Comparison of ENCODE assay signal across 18 cellular contexts in the genomic region with DNA sequence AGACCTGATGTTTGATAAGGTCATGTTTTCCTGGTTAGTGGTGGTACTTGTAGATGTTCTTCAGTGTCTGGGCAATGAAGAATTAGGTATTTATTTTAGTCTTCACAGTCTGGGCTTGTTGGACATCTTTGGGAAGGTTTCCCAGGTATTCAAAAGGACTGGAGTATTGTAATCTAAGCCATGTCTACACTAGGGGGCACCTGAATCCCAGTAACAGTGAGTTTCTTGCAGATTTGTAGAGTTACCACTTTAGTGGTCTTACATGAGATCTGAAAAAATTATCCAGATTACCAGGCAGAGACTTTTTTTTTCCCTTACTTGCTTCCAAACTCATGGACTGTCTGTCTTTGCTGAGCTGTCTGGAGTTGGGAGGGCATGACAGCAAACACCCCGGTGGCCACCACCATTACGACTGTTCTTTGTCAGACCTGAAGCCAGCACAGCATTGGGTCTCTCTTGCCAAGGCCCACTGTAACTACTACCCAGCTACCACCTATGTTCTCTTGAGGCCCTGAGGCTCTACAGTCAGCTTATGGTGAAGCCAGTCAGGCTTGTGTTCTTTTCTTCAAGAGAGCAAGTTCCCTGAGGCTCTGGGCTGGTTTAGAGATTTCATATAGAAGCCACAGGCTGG.
DNase-seq lines count a peak whose midpoint lies in the region; ATAC-seq and TF ChIP-seq lines count a peak whose summit lies in the region.
"Had no signal": no experiment of that assay in that cellular context is flagged by ENCODE, and none has a peak within 500 bp of the region (broad histone marks: within the 10 kb centered on the region; RNA-seq: fewer than 3 reads in every experiment).

No MANE protein-coding gene starts in this region.

- CTCF ChIA-PET in Calu3 (lab: Charles Lee): no interaction called here

- H3K4me3 Mint-ChIP-seq in Calu3 (ENCODE audit: low read depth, unreplicated experiment): no peak overlapping the region
- H3K4me3 Mint-ChIP-seq: natural killer cell treated with Interleukin-12 subunit alpha and Interleukin-12 subunit beta and Interleukin-15 and Interleukin-18, amount 100 ng/mL, for 72 hours had no signal

- ATAC-seq in left cardiac atrium: no peak
- ATAC-seq: heart right ventricle; K562; natural killer cell treated with Interleukin-12 subunit alpha and Interleukin-12 subunit beta and Interleukin-15 and Interleukin-18, amount 100 ng/mL, for 72 hours; SK-N-SH treated with all-trans-retinoic acid at 6 μM for 48 hours had no signal

- intact Hi-C loops in Calu3 (cut with micrococcal nuclease; ENCODE audit: unreplicated experiment) (no loop called here), left cardiac atrium (cut with DNase I) (no loop called here)

- peaks cover 5% of the 10 kb centered on the region for H3K9me3 Mint-ChIP-seq in Calu3 (ENCODE audit: low read depth, unreplicated experiment)
- H3K9me3 Mint-ChIP-seq: natural killer cell treated with Interleukin-12 subunit alpha and Interleukin-12 subunit beta and Interleukin-15 and Interleukin-18, amount 100 ng/mL, for 72 hours had no signal

- no TSS peak for BruUV-seq in Calu3 (replicated peaks; lab: Mats Ljungman, UMichigan)

- no peaks in the 10 kb centered on the region for H3K27me3 Mint-ChIP-seq in Calu3 (ENCODE audit: unreplicated experiment)
- H3K27me3 Mint-ChIP-seq: natural killer cell treated with Interleukin-12 subunit alpha and Interleukin-12 subunit beta and Interleukin-15 and Interleukin-18, amount 100 ng/mL, for 72 hours had no signal

- TF ChIP-seq CTCF in LNCAP (IDR thresholded peaks at IDR 0.05): peak; percentile 34; the same call in 1 of the 2 replicates
- TF ChIP-seq CTCF in Calu3 (IDR thresholded peaks at IDR 0.05; ENCODE audit: unreplicated experiment): no peak

- no peak overlapping the region for H3K27ac Mint-ChIP-seq in Calu3 (ENCODE audit: unreplicated experiment)
- H3K27ac Mint-ChIP-seq: natural killer cell treated with Interleukin-12 subunit alpha and Interleukin-12 subunit beta and Interleukin-15 and Interleukin-18, amount 100 ng/mL, for 72 hours had no signal

- no peaks in the 10 kb centered on the region for H3K4me1 Mint-ChIP-seq in Calu3 (ENCODE audit: low read depth, unreplicated experiment)

- DNase-seq in ELF-1 (ENCODE audit: low read depth, low spot score): peak; percentile 23
- peak; percentile 21 for DNase-seq in SHP77 treated with DMSO at 0.1 percent for 48 hours (lab: John Stamatoyannopoulos, UW)
- peak; percentile 8 for DNase-seq in left kidney (ENCODE audit: low read depth, low spot score)
- DNase-seq in Calu3: no peak
- DNase-seq in left cardiac atrium: no peak
- no peak for DNase-seq in activated CD4-positive, alpha-beta T cell treated with anti-CD3 and anti-CD28 coated beads for 1 hour
- DNase-seq: activated CD4-positive, alpha-beta T cell treated with anti-CD3 and anti-CD28 coated beads for 4 hours; activated CD8-positive, alpha-beta memory T cell treated with anti-CD3 and anti-CD28 coated beads, Interleukin-2, amount 50 U/mL, for 4 hours; activated gamma-delta T cell; GF-D8; heart right ventricle; kidney; NCI-H1105; T1000 had no signal

- no peaks in the 10 kb centered on the region for H3K36me3 Mint-ChIP-seq in Calu3 (ENCODE audit: insufficient read depth, unreplicated experiment)
- H3K36me3 Mint-ChIP-seq: natural killer cell treated with Interleukin-12 subunit alpha and Interleukin-12 subunit beta and Interleukin-15 and Interleukin-18, amount 100 ng/mL, for 72 hours had no signal

Comparison
In these comparisons a context has a peak if more than half of its experiments do, and no peak if none do; other contexts are left out.
1. DNase-seq: peak in ELF-1 (single experiment), SHP77 treated with DMSO at 0.1 percent for 48 hours (single experiment) and left kidney (single experiment); none in Calu3 (single experiment), left cardiac atrium (single experiment) and activated CD4-positive, alpha-beta T cell treated with anti-CD3 and anti-CD28 coated beads for 1 hour (single experiment).